Comparison of ENCODE assay signal across 8 cellular contexts in the genomic region with DNA sequence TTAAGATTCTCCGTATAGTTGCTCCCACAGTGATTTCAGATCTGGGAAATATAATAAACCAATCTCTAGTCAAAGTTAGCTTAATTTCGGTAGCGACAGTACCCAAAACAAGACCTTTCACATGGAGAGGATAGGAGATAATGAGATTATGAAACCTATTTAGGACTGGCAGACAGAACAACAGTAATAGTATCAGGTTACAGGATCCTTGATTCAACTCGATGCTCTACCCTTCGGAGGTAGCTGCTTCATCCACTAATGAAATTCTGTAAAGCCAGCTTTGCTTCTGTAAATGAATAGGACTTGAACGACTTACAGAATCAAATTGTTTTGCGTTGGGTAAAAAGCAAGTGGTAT. TPM values are rescaled to one million over a fixed set of nuclear protein-coding genes. Genes with fewer than 3 reads are reported as not detected.
DNase-seq lines count a peak whose midpoint lies in the region; ATAC-seq, FAIRE-seq and TF ChIP-seq lines count a peak whose summit lies in the region.

No MANE protein-coding gene starts in this region.

- intact Hi-C loops in HCT116 (cut with micrococcal nuclease) (loop anchor here (2.0 to 5.0 kb wide), 2 partner anchors 230 to 295 kb away; a partner anchor contains a TSS), HepG2 (cut with micrococcal nuclease; ENCODE audit: unreplicated experiment) (loop anchor here (1.0 kb wide), 2 partner anchors 31 to 97 kb away; no protein-coding TSS in a partner anchor)

- H4K20me1 ChIP-seq in HCT116 (ENCODE audit: insufficient read depth) (peaks cover 31% of the 10 kb centered on the region; the same call in 1 of the 2 replicates), astrocyte (ENCODE audit: insufficient read depth, low read length) (peaks cover 37% of the 10 kb centered on the region), HepG2 (ENCODE audit: insufficient read depth, low read length) (peaks cover 30% of the 10 kb centered on the region)

- H3K4me3 Mint-ChIP-seq in astrocyte (ENCODE audit: unreplicated experiment): peak overlapping the region; percentile 99

- TF ChIP-seq EP300 in HepG2 (IDR thresholded peaks at IDR 0.05; ENCODE audit: low read depth in 2 of 2, low read length in 2 of 2) (no peak), HepG2 (CRISPR knock-in tag; IDR thresholded peaks at IDR 0.05; ENCODE audit: borderline replicate concordance) (no peak), tibial nerve (IDR thresholded peaks at IDR 0.05) (no peak)

- RAD21 ChIA-PET in HCT116 (lab: Charles Lee; ENCODE audit: low non-redundant PET in 1 of 2, low total read pairs in 2 of 2, uncharacterized antibody in 2 of 2, unreplicated experiment in 2 of 2): no interaction called here

- H3K79me2 ChIP-seq in HCT116 (ENCODE audit: insufficient read depth, low read length) (peaks cover 45% of the 10 kb centered on the region), astrocyte (ENCODE audit: insufficient read depth, low read length) (peaks cover 45% of the 10 kb centered on the region), HepG2 (ENCODE audit: insufficient read depth, low read length) (peaks cover 45% of the 10 kb centered on the region)

- TF ChIP-seq RAD21 in HCT116 (IDR thresholded peaks at IDR 0.05; ENCODE audit: low read depth) (0 out of 2 replicates have a peak, but pooled peaks have one; percentile 13), HepG2 (CRISPR knock-in tag; IDR thresholded peaks at IDR 0.05) (no peak)

- H3K36me3 Mint-ChIP-seq in astrocyte (ENCODE audit: low read depth, unreplicated experiment): no peaks in the 10 kb centered on the region

- H3K4me3 ChIP-seq in GM12864 (ENCODE audit: low read depth, low read length): peak overlapping the region; percentile 100
- peak overlapping the region; percentile 78 to 91 for H3K4me3 ChIP-seq in HCT116 (replicated peaks in 1 of 2; ENCODE audit: low read depth in 1 of 2, low read length in 2 of 2)
- peak overlapping the region; percentile 79 for H3K4me3 ChIP-seq in astrocyte (ENCODE audit: insufficient read depth, low read depth, low read length)
- peak overlapping the region; percentile 59 to 94 (median 60) for H3K4me3 ChIP-seq in HepG2 (replicated peaks in 1 of 3; ENCODE audit: insufficient read depth in 1 of 3, low read depth in 2 of 3, low read length in 3 of 3)
- peak overlapping the region; percentile 50 to 81 (median 61) for H3K4me3 ChIP-seq in tibial nerve

- BruUV-seq in HCT116 (replicated peaks; lab: Mats Ljungman, UMichigan) (TSS peak; percentile 80), HepG2 (replicated peaks; lab: Mats Ljungman, UMichigan) (TSS peak; percentile 82)

- no peaks in the 10 kb centered on the region for H3K27me3 Mint-ChIP-seq in astrocyte (ENCODE audit: low read depth, unreplicated experiment)

- H3K9me3 Mint-ChIP-seq in astrocyte (ENCODE audit: unreplicated experiment): no peaks in the 10 kb centered on the region

- H3K27me3 ChIP-seq in HCT116 (ENCODE audit: insufficient read depth, low read length) (no peaks in the 10 kb centered on the region), astrocyte (ENCODE audit: insufficient read depth, low read length) (no peaks in the 10 kb centered on the region), HepG2 (ENCODE audit: control insufficient read depth in 1 of 2, insufficient read depth in 2 of 2, low read length in 2 of 2) (no peaks in the 10 kb centered on the region; a peak in 1 of 5 replicates), tibial nerve (no peaks in the 10 kb centered on the region)

- H3K4me1 Mint-ChIP-seq in astrocyte (ENCODE audit: low read depth, unreplicated experiment): peaks cover 10% of the 10 kb centered on the region

- TF ChIP-seq CTCF in GM12864 (IDR thresholded peaks at IDR 0.05; ENCODE audit: low read depth, low read length, missing control alignments) (no peak), HCT116 (IDR thresholded peaks at IDR 0.05 in 2 of 3, conservative IDR thresholded peaks at IDR 0.05 in 1 of 3; ENCODE audit: borderline replicate concordance in 1 of 3, insufficient read depth in 1 of 3, low read depth in 2 of 3, low read length in 2 of 3) (no peak), astrocyte (IDR thresholded peaks at IDR 0.05; ENCODE audit: insufficient read depth, low read depth, low read length) (no peak), HepG2 (CRISPR knock-in tag; IDR thresholded peaks at IDR 0.05) (no peak), tibial nerve (IDR thresholded peaks at IDR 0.05) (no peak)

- POLR2A ChIA-PET in HCT116 (lab: Charles Lee): interaction anchor here (1.2 to 1.4 kb wide), 3 partner anchors 13 to 21 kb away, joined by 3 to 5 read pairs (median 4); no protein-coding TSS in a partner anchor
- POLR2A ChIA-PET in HepG2 (lab: Yijun Ruan, JAX): interaction anchor here (0.6 to 2.4 kb wide), 16 partner anchors 11 to 1654 kb away, joined by 3 to 14 read pairs (median 6); a partner anchor contains a TSS

- CTCF ChIA-PET in HCT116 (lab: Charles Lee) (no interaction called here), HepG2 (lab: Yijun Ruan, JAX; ENCODE audit: low intra/inter-chr PET ratio, low total read pairs) (no interaction called here)

- peaks cover 12 to 46% of the 10 kb centered on the region in 2 experiments for H3K4me1 ChIP-seq in HCT116 (ENCODE audit: control insufficient read depth in 1 of 2, insufficient read depth in 2 of 2, low read length in 2 of 2)
- H3K4me1 ChIP-seq in astrocyte (ENCODE audit: insufficient read depth, low read length): peaks cover 14% of the 10 kb centered on the region
- H3K4me1 ChIP-seq in HepG2 (ENCODE audit: insufficient read depth, low read length): peaks cover 35% of the 10 kb centered on the region
- H3K4me1 ChIP-seq in tibial nerve: peaks cover 0 to 30% (median 9%) of the 10 kb centered on the region in 4 donors

- H3K9me2 ChIP-seq in HCT116 (ENCODE audit: insufficient read depth): no peaks in the 10 kb centered on the region

- in situ Hi-C loops in HepG2 (cut with HindIII; ENCODE audit: extremely low pct_ligation_motif_present, low pct_unique_long_range_greater_than_20kb): loop anchor here (5.0 kb wide), 1 partner anchor 95 kb away; no protein-coding TSS in a partner anchor

- FAIRE-seq in astrocyte (lab: Jason Lieb, UNC): no peak
- no peak for FAIRE-seq in HepG2 (lab: Jason Lieb, UNC)
- FAIRE-seq in GM12892 (lab: Jason Lieb, UNC): no peak

- H3K4me2 ChIP-seq in HCT116 (ENCODE audit: low read length) (peak overlapping the region; percentile 85), astrocyte (ENCODE audit: low read length) (peak overlapping the region; percentile 90), HepG2 (ENCODE audit: low read depth, low read length) (peak overlapping the region; percentile 71)

- H3K9ac ChIP-seq in HCT116 (ENCODE audit: low read length) (peak overlapping the region; percentile 29), astrocyte (ENCODE audit: low read length) (peak overlapping the region; percentile 87), HepG2 (ENCODE audit: insufficient read depth, low read depth, low read length) (peak overlapping the region; percentile 71)

- H2AFZ ChIP-seq in HCT116 (ENCODE audit: low read depth, low read length, poor library complexity, severe bottlenecking): peak overlapping the region; percentile 87
- peak overlapping the region; percentile 82 for H2AFZ ChIP-seq in astrocyte (ENCODE audit: low read depth, low read length)
- H2AFZ ChIP-seq in HepG2 (ENCODE audit: low read length): peak overlapping the region; percentile 73

- H3K9me3 ChIP-seq in HCT116 (ENCODE audit: control insufficient read depth in 1 of 2, insufficient read depth in 1 of 2, low read depth in 1 of 2, low read length in 2 of 2) (no peaks in the 10 kb centered on the region), astrocyte (ENCODE audit: insufficient read depth, low read depth, low read length) (no peaks in the 10 kb centered on the region), HepG2 (ENCODE audit: low read length) (no peaks in the 10 kb centered on the region), tibial nerve (no peaks in the 10 kb centered on the region)

- TF ChIP-seq POLR2A in HCT116 (IDR thresholded peaks at IDR 0.05; ENCODE audit: borderline replicate concordance, extremely low read depth, insufficient read depth, insufficient read length): no peak
- no peak for TF ChIP-seq POLR2A in HepG2 (IDR thresholded peaks at IDR 0.05; ENCODE audit: insufficient read depth in 1 of 2, low read depth in 2 of 2, low read length in 2 of 2)
- TF ChIP-seq POLR2A in tibial nerve (IDR thresholded peaks at IDR 0.05): no peak
- no peak for TF ChIP-seq POLR2A in GM12892 (IDR thresholded peaks at IDR 0.05; ENCODE audit: low read depth, low read length)

- under 1% methylated on average over 7 of the region's 7 CpGs for WGBS in HepG2 (ENCODE audit: low lambda C conversion rate)
- 1 to 3% methylated on average over 7 of the region's 7 CpGs for WGBS in tibial nerve, 2 donors

- H3K27ac ChIP-seq in HCT116 (ENCODE audit: low read depth, low read length) (peak overlapping the region; percentile 95), astrocyte (ENCODE audit: low read depth, low read length) (peak overlapping the region; percentile 79), HepG2 (ENCODE audit: extremely low read length, insufficient read depth, low read length) (peak overlapping the region; percentile 96), tibial nerve (peak overlapping the region; percentile 60 to 99 (median 95))

- H3K36me3 ChIP-seq in HCT116 (ENCODE audit: control insufficient read depth in 1 of 2, insufficient read depth in 2 of 2, low read length in 2 of 2) (peaks cover 3 to 4% of the 10 kb centered on the region in 2 experiments; a peak in 1 of 4 replicates), astrocyte (ENCODE audit: insufficient read depth, low read length) (no peaks in the 10 kb centered on the region), HepG2 (replicated peaks in 1 of 2; ENCODE audit: control insufficient read depth in 1 of 2, insufficient read depth in 2 of 2, low read length in 2 of 2) (no peaks in the 10 kb centered on the region; a peak in 1 of 5 replicates), tibial nerve (no peaks in the 10 kb centered on the region)

- peak; percentile 49 for ATAC-seq in HCT116
- ATAC-seq in HepG2: peak; percentile 41
- ATAC-seq in HG03097 (IDR thresholded peaks at IDR 0.05; ENCODE audit: low FRiP score, unreplicated experiment): no peak

- DNase-seq in GM12864 (ENCODE audit: low read depth): no peak
- peak; percentile 52 for DNase-seq in HCT116 (ENCODE audit: low read depth, low spot score)
- DNase-seq in NCI-H345 (lab: John Stamatoyannopoulos, UW): peak; percentile 54
- DNase-seq in astrocyte (ENCODE audit: low read depth): peak; percentile 75
- DNase-seq in HepG2 (ENCODE audit: low spot score): peak; percentile 49
- no peak for DNase-seq in tibial nerve (ENCODE audit: low spot score in 2 of 2)
- DNase-seq in GM12892 (ENCODE audit: insufficient read length): no peak

- H3K27ac Mint-ChIP-seq in astrocyte (ENCODE audit: unreplicated experiment): peak overlapping the region; percentile 97

RNA-seq across cellular contexts. Expression of a gene that starts 0.5 kb away (rescaled TPM):
- total RNA-seq in HCT116 (2021; ENCODE audit: unreplicated experiment) (54.8 TPM), astrocyte (65.4 and 66.8 TPM in 2 replicates), HepG2 (2016; rRNA removed; fragmentation: Illumina TruSeq; extraction: Trizol) (23.4 and 29.2 TPM in 2 replicates), tibial nerve (10 to 100 TPM; 18.8 to 29.5 (median 24.2) TPM)
- polyA plus RNA-seq in HCT116 (2012): 41.1 and 46.9 TPM in 2 replicates
- total RNA-seq in HepG2 (2016; cell fraction: cytosol; rRNA removed; fragmentation: Illumina TruSeq; extraction: Trizol; ENCODE audit: low read depth): 6.7 and 8.7 TPM in 2 replicates
- total RNA-seq in HepG2 (2016; cell fraction: insoluble cytoplasmic fraction; rRNA removed; fragmentation: Illumina TruSeq; extraction: Trizol): 21.0 and 29.6 TPM in 2 replicates
- 30.2 and 32.7 TPM in 2 replicates for total RNA-seq in HepG2 (2016; cell fraction: membrane; rRNA removed; fragmentation: Illumina TruSeq; extraction: Trizol)
- total RNA-seq in HepG2 (2016; cell fraction: nucleus; rRNA removed; fragmentation: Illumina TruSeq; extraction: Trizol): 28.7 and 38.1 TPM in 2 replicates
- polyA plus RNA-seq in HepG2 (2011; rRNA removed): 15.6 and 16.0 TPM in 2 replicates
- polyA plus RNA-seq in HepG2 (2011; cell fraction: cytosol; rRNA removed): 8.3 and 10.7 TPM in 2 replicates
- 22.6 and 23.5 TPM in 2 replicates for polyA plus RNA-seq in HepG2 (2011; cell fraction: nucleus; rRNA removed)
- polyA plus RNA-seq in HepG2 (2012): 40.3 and 44.8 TPM in 2 replicates
- polyA plus RNA-seq in HepG2 (2016; cell fraction: cytosol; fragmentation: Illumina TruSeq; extraction: Trizol; ENCODE audit: low read depth): 17.2 and 17.9 TPM in 2 replicates
- 59.2 and 61.5 TPM in 2 replicates for polyA plus RNA-seq in HepG2 (2016; cell fraction: insoluble cytoplasmic fraction; fragmentation: Illumina TruSeq; extraction: Trizol; ENCODE audit: low read depth)
- 34.9 and 39.3 TPM in 2 replicates for polyA plus RNA-seq in HepG2 (2016; cell fraction: membrane; fragmentation: Illumina TruSeq; extraction: Trizol; ENCODE audit: low read depth)
- 58.6 and 63.2 TPM in 2 replicates for polyA plus RNA-seq in HepG2 (2016; cell fraction: nucleus; fragmentation: Illumina TruSeq; extraction: Trizol; ENCODE audit: insufficient read depth, low read depth)
- 7.8 and 15.7 TPM in 2 replicates for polyA minus RNA-seq in HepG2 (2011; rRNA and poly(A)+ RNA removed; ENCODE audit: low replicate concordance)
- 25.7 and 27.7 TPM in 2 replicates for polyA minus RNA-seq in HepG2 (2011; cell fraction: cytosol; rRNA and poly(A)+ RNA removed)
- polyA minus RNA-seq in HepG2 (2011; cell fraction: nucleus; rRNA and poly(A)+ RNA removed): 40.0 and 50.9 TPM in 2 replicates
- polyA plus RNA-seq in GM12892 (2012; ENCODE audit: missing spikeins): 47.7 TPM

Comparison
In these comparisons a context has a peak if more than half of its experiments do, and no peak if none do; other contexts are left out.
1. DNase-seq: peak in HCT116 (single experiment), NCI-H345 (single experiment), astrocyte (single experiment) and HepG2 (single experiment); none in GM12864 (single experiment), tibial nerve (0 of 2) and GM12892 (single experiment).
2. H3K9ac ChIP-seq: peak in every context shown above with its lines; median percentile 87 in astrocyte; 71 in HepG2; 29 in HCT116.
3. Peak in every context shown above with its lines, with median percentiles within 50 percentile points of each other: H3K4me3 ChIP-seq, H2AFZ ChIP-seq, H3K27ac ChIP-seq and H3K4me2 ChIP-seq.